ENCODE assay signal across 9 cellular contexts in the genomic region with DNA sequence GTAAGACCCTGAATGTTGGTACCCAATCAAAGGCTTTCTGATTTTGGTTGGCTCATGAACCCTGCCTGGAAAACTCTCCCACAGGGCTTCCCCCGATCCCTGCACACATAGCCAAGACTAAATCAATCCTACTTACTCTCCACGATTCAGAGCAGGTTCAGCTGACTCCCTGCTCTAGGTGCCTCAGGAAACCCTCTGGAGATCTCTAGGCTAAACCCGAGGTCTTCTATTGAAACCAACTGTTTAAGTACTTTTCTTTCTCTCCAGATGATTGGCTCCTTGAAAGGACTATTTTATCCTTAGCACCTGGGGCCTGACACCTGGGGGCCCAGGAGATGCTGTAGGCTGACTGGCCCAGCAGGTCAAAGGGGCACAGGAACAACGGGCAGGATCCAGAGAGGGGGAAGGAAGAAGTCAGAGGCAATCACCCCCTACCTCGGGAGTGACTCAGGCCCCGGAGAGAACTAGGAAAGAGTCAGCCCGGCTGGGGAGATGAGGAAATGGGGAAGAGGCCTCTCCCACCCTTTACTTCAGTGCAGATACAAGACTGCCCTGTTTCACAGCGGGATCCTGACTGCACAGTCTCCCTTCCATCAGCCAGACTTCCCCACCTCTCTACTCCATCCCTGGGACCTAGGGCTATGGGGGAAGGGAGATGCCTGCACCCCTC. TPM values are rescaled to one million over a fixed set of nuclear protein-coding genes. Genes with fewer than 3 reads are reported as not detected.
DNase-seq lines count a peak whose midpoint lies in the region; ATAC-seq and TF ChIP-seq lines count a peak whose summit lies in the region.
"Had no signal": no experiment of that assay in that cellular context is flagged by ENCODE, and none has a peak within 500 bp of the region (broad histone marks: within the 10 kb centered on the region; RNA-seq: fewer than 3 reads in every experiment).

No MANE protein-coding gene starts in this region.

- peaks cover 14% of the 10 kb centered on the region for H3K36me3 Mint-ChIP-seq in activated naive CD8-positive, alpha-beta T cell treated with anti-CD3 and anti-CD28 coated beads for 36 hours
- peaks cover 0 to 17% (median 3%) of the 10 kb centered on the region in 3 donors for H3K36me3 Mint-ChIP-seq in immature natural killer cell

- TF ChIP-seq POLR2A in suprapubic skin (IDR thresholded peaks at IDR 0.05): no peak

- CTCF ChIA-PET in BJ (lab: Yijun Ruan, JAX): interaction anchor here (0.8 to 1.2 kb wide), 5 partner anchors 10 to 329 kb away, joined by 3 to 6 read pairs (median 3); a partner anchor contains a TSS

- no peak for TF ChIP-seq CTCF in BJ (IDR thresholded peaks at IDR 0.05; ENCODE audit: insufficient read depth, low read depth, low read length)
- TF ChIP-seq CTCF in suprapubic skin (IDR thresholded peaks at IDR 0.05): no peak

- peak overlapping the region; percentile 85 for H3K4me3 ChIP-seq in BJ (ENCODE audit: low read depth, low read length)
- H3K4me3 ChIP-seq in suprapubic skin: peak overlapping the region; percentile 92

- DNase-seq in BJ (ENCODE audit: low read depth) (no peak), HT1080 (ENCODE audit: low read depth) (peak; percentile 68), immature natural killer cell (no peak), suprapubic skin (ENCODE audit: low spot score in 2 of 2) (peak in 1 of 2 donors; percentile 66), sciatic nerve (ENCODE audit: low spot score) (no peak)
- no peak for DNase-seq in activated naive CD8-positive, alpha-beta T cell treated with anti-CD3 and anti-CD28 coated beads for 36 hours

- POLR2A ChIA-PET in BJ (lab: Charles Lee): no interaction called here

- no peak overlapping the region for H3K27ac ChIP-seq in suprapubic skin

- intact Hi-C loops in sciatic nerve (cut with DNase I): no loop called here

- peak overlapping the region; percentile 78 for H3K27ac Mint-ChIP-seq in activated naive CD8-positive, alpha-beta T cell treated with anti-CD3 and anti-CD28 coated beads for 36 hours
- peak overlapping the region; percentile 73 to 91 (median 79) for H3K27ac Mint-ChIP-seq in immature natural killer cell

- ATAC-seq in HG03196 (IDR thresholded peaks at IDR 0.05; ENCODE audit: unreplicated experiment) (no peak), HG03565 (IDR thresholded peaks at IDR 0.05; ENCODE audit: unreplicated experiment) (no peak), sciatic nerve (no peak)

- WGBS in suprapubic skin: 5% methylated on average over 8 of the region's 8 CpGs

- peaks cover 4% of the 10 kb centered on the region for H3K27me3 Mint-ChIP-seq in activated naive CD8-positive, alpha-beta T cell treated with anti-CD3 and anti-CD28 coated beads for 36 hours
- peaks cover 3 to 10% (median 4%) of the 10 kb centered on the region in 3 donors for H3K27me3 Mint-ChIP-seq in immature natural killer cell (ENCODE audit: low read depth in 3 of 3)

- no peaks in the 10 kb centered on the region for H3K9me3 ChIP-seq in suprapubic skin

- peaks cover 38% of the 10 kb centered on the region for H3K4me1 Mint-ChIP-seq in activated naive CD8-positive, alpha-beta T cell treated with anti-CD3 and anti-CD28 coated beads for 36 hours
- H3K4me1 Mint-ChIP-seq in immature natural killer cell: peaks cover 50 to 54% of the 10 kb centered on the region in 2 donors

- H3K36me3 ChIP-seq in BJ (ENCODE audit: control insufficient read depth, insufficient read depth, low read length) (peaks cover 8% of the 10 kb centered on the region), suprapubic skin (peaks cover 28% of the 10 kb centered on the region)

- peak overlapping the region; percentile 93 for H3K4me3 Mint-ChIP-seq in activated naive CD8-positive, alpha-beta T cell treated with anti-CD3 and anti-CD28 coated beads for 36 hours
- peak overlapping the region; percentile 88 to 90 (median 89) for H3K4me3 Mint-ChIP-seq in immature natural killer cell

- H3K27me3 ChIP-seq in BJ (ENCODE audit: control insufficient read depth, insufficient read depth, low read length) (no peaks in the 10 kb centered on the region), suprapubic skin (no peaks in the 10 kb centered on the region)

- no peak for TF ChIP-seq EP300 in suprapubic skin (IDR thresholded peaks at IDR 0.05)

- peaks cover 43% of the 10 kb centered on the region for H3K4me1 ChIP-seq in suprapubic skin

- H3K9me3 Mint-ChIP-seq in activated naive CD8-positive, alpha-beta T cell treated with anti-CD3 and anti-CD28 coated beads for 36 hours: no peaks in the 10 kb centered on the region
- no peaks in the 10 kb centered on the region for H3K9me3 Mint-ChIP-seq in immature natural killer cell

RNA-seq across cellular contexts. Expression of a gene that starts 2.0 kb away (rescaled TPM):
- polyA plus RNA-seq in BJ (2011; rRNA removed): 11.3 and 16.5 TPM in 2 replicates
- 18.3 and 21.9 TPM in 2 replicates for polyA minus RNA-seq in BJ (2011; rRNA and poly(A)+ RNA removed)
- 33.4 and 37.2 TPM in 2 replicates for total RNA-seq in HT1080 (2014; rRNA removed; shearing (Covaris generic))
- polyA plus RNA-seq in HT1080 (2015; cell fraction: cytosol; rRNA removed): 23.5 and 26.7 TPM in 2 replicates
- 28.4 and 32.3 TPM in 2 replicates for polyA plus RNA-seq in HT1080 (2015; cell fraction: nucleus; rRNA removed)
- 10 to 100 TPM; 43.2 to 45.7 TPM for total RNA-seq in activated naive CD8-positive, alpha-beta T cell treated with anti-CD3 and anti-CD28 coated beads for 36 hours
- polyA plus RNA-seq in immature natural killer cell: 10 to 100 TPM in 2 of 3 donors, 1 to 10 TPM in 1; 9.5 to 18.5 (median 10.1) TPM
- total RNA-seq in suprapubic skin: 10 to 100 TPM; 34.4 to 43.2 (median 38.4) TPM
- 39.6 TPM for total RNA-seq in sciatic nerve

RNA-seq across cellular contexts. Expression of a gene that starts 6.3 kb away (rescaled TPM):
- polyA plus RNA-seq in BJ (2011; rRNA removed): 0.59 and 0.69 TPM in 2 replicates
- 0.85 TPM in 1 of 2 replicates, not detected in the other for polyA minus RNA-seq in BJ (2011; rRNA and poly(A)+ RNA removed)
- total RNA-seq in HT1080 (2014; rRNA removed; shearing (Covaris generic)): not detected in 2 replicates
- not detected in 2 replicates for polyA plus RNA-seq in HT1080 (2015; cell fraction: cytosol; rRNA removed)
- not detected in 2 replicates for polyA plus RNA-seq in HT1080 (2015; cell fraction: nucleus; rRNA removed)
- total RNA-seq in activated naive CD8-positive, alpha-beta T cell treated with anti-CD3 and anti-CD28 coated beads for 36 hours: 1 to 10 TPM; 1.2 to 1.5 TPM
- 10 to 100 TPM; 10.9 to 22.2 (median 18.7) TPM for polyA plus RNA-seq in immature natural killer cell
- not detected for total RNA-seq in suprapubic skin
- total RNA-seq in sciatic nerve: not detected
- total RNA-seq: NCI-H460 had no signal

RNA-seq across cellular contexts. Expression of a gene that starts 13.1 kb away (rescaled TPM):
- 48.2 and 50.3 TPM in 2 replicates for polyA plus RNA-seq in BJ (2011; rRNA removed)
- polyA minus RNA-seq in BJ (2011; rRNA and poly(A)+ RNA removed): 21.3 and 24.1 TPM in 2 replicates
- total RNA-seq in HT1080 (2014; rRNA removed; shearing (Covaris generic)): 70.0 and 77.7 TPM in 2 replicates
- 49.8 and 54.3 TPM in 2 replicates for polyA plus RNA-seq in HT1080 (2015; cell fraction: cytosol; rRNA removed)
- polyA plus RNA-seq in HT1080 (2015; cell fraction: nucleus; rRNA removed): 107 and 109 TPM in 2 replicates
- 10 to 100 TPM; 60.7 to 66.8 TPM for total RNA-seq in activated naive CD8-positive, alpha-beta T cell treated with anti-CD3 and anti-CD28 coated beads for 36 hours
- 10 to 100 TPM; 39.9 to 54.3 (median 42.9) TPM for polyA plus RNA-seq in immature natural killer cell
- total RNA-seq in suprapubic skin: 10 to 100 TPM; 21.6 to 34.9 (median 27.7) TPM
- total RNA-seq in sciatic nerve: 49.8 TPM

RNA-seq across cellular contexts. Expression of a gene that starts 14.1 kb away (rescaled TPM):
- 0.17 and 0.22 TPM in 2 replicates for polyA plus RNA-seq in BJ (2011; rRNA removed)
- polyA minus RNA-seq in BJ (2011; rRNA and poly(A)+ RNA removed): not detected in 2 replicates
- total RNA-seq in HT1080 (2014; rRNA removed; shearing (Covaris generic)): 0.26 and 0.43 TPM in 2 replicates
- polyA plus RNA-seq in HT1080 (2015; cell fraction: cytosol; rRNA removed): 0.44 and 0.70 TPM in 2 replicates
- 0.10 and 0.18 TPM in 2 replicates for polyA plus RNA-seq in HT1080 (2015; cell fraction: nucleus; rRNA removed)
- 100 to 1,000 TPM; 162 to 163 TPM for total RNA-seq in activated naive CD8-positive, alpha-beta T cell treated with anti-CD3 and anti-CD28 coated beads for 36 hours
- polyA plus RNA-seq in immature natural killer cell: 100 to 1,000 TPM; 155 to 213 (median 161) TPM
- 1 to 10 TPM in 2 of 4 donors, under 1 TPM in 1, not detected in 1; 0.52 to 2.3 (median 1.3) TPM for total RNA-seq in suprapubic skin
- 7.2 TPM for total RNA-seq in sciatic nerve
- total RNA-seq: NCI-H460 had no signal

RNA-seq across cellular contexts. Expression of a gene that starts 27.0 kb away (rescaled TPM):
- polyA plus RNA-seq in BJ (2011; rRNA removed): 2.8 and 4.6 TPM in 2 replicates
- polyA minus RNA-seq in BJ (2011; rRNA and poly(A)+ RNA removed): 2.6 and 5.3 TPM in 2 replicates
- total RNA-seq in HT1080 (2014; rRNA removed; shearing (Covaris generic)): 12.2 and 13.6 TPM in 2 replicates
- polyA plus RNA-seq in HT1080 (2015; cell fraction: cytosol; rRNA removed): 6.2 and 7.2 TPM in 2 replicates
- 5.6 and 8.1 TPM in 2 replicates for polyA plus RNA-seq in HT1080 (2015; cell fraction: nucleus; rRNA removed)
- 10 to 100 TPM in 1 of 2 experiments, 1 to 10 TPM in 1; 9.5 to 10.2 TPM for total RNA-seq in activated naive CD8-positive, alpha-beta T cell treated with anti-CD3 and anti-CD28 coated beads for 36 hours
- polyA plus RNA-seq in immature natural killer cell: 1 to 10 TPM; 4.2 to 9.3 (median 5.7) TPM
- 10 to 100 TPM in 1 of 4 donors, 1 to 10 TPM in 3; 6.3 to 12.1 (median 8.1) TPM for total RNA-seq in suprapubic skin
- 6.7 TPM for total RNA-seq in sciatic nerve
